1 cellular context compared by ENCODE assay signal in the genomic region with DNA sequence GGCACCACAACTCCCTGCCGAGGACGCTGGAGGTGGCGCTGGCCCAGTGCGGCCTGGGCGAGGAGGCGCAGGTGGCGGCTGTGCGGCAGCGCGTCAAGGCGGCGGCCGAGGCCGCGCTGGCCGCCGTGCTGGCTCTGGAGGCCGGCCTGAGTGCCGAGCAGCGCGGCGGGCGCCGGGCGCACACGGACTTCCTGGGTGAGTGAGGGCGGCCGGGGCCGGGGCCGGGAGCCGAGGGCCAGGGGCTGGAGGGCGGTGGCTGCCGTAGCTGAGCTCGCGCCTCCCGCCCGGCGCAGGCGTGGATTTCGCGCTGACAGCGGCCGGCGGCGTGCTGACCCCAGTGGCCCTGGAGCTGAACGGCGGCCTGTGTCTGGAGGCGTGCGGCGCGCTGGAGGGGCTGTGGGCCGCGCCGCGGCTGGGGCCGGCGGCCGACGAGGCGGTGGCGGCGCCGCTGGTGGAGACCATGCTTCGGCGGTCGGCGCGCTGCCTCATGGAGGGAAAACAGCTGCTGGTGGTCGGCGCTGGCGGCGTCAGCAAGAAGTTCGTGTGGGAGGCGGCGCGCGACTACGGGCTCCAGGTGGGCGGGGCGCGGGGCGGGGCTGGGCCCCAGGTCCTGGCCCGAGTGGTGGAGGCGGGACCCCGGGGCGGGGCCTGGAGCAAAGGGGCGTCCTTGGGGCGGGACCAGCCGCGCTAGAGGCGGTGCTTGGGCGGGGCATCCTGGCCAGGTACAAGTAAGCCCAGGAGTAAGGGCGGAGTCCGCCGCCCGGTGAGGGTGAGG.
TF ChIP-seq lines count a peak whose summit lies in the region.

No MANE protein-coding gene starts in this region.

TF ChIP-seq in SK-N-SH, 30 proteins besides CTCF, POLR2A, EP300 and RAD21 (continued from another document):
- TF ChIP-seq MXI1 (IDR thresholded peaks at IDR 0.05; ENCODE audit: low read depth, low read length) (peak; percentile 90; the same call in 1 of the 2 replicates), MAX (IDR thresholded peaks at IDR 0.05; ENCODE audit: low read depth) (peak; percentile 53; the same call in 1 of the 2 replicates), NRF1 (IDR thresholded peaks at IDR 0.05; ENCODE audit: low read depth, low read length) (peak; percentile 25)
TF ChIP-seq in SK-N-SH: peak in this region for 3.
